Comparison of ENCODE assay signal across 33 cellular contexts in the genomic region with DNA sequence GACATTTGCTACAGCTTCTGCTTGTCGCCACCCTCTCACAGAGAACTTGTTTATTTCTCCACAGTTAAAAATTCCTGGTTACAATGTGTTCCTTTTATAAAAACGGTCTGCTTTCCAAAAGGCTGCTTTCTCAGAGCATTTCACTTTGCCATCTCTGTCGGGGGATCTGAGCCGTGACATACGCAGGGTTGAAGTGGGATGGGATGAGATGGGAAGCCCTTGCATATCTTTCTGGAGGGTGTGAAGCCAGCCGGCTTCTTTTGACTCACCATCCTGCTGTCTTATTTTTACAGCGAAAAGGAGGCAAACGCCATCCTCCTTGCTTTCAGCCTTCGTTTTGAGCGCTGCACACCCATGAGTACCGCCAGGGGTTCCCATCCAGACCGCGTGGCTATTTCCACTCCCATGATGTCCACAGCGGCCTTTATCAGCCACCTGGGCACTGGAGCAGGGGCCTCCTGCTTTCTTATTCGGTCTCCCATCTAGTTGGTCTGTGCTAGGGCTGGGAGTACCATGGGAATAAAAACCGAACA.
"Had no signal": no experiment of that assay in that cellular context is flagged by ENCODE, and none has a peak within 500 bp of the region (broad histone marks: within the 10 kb centered on the region; RNA-seq: fewer than 3 reads in every experiment).

No MANE protein-coding gene starts in this region.

- H3K27ac Mint-ChIP-seq: activated CD4-positive, alpha-beta memory T cell treated with anti-CD3 and anti-CD28 coated beads, Interleukin-2, amount 10 ng/mL, durations not matched to agents 7 days and 5 days; activated CD8-positive, alpha-beta memory T cell treated with anti-CD3 and anti-CD28 coated beads, Interleukin-2, amount 10 ng/mL, durations not matched to agents 7 days and 5 days; activated naive CD4-positive, alpha-beta T cell treated with anti-CD3 and anti-CD28 coated beads, Interleukin-2, amount 10 ng/mL, durations not matched to agents 7 days and 5 days; activated naive CD8-positive, alpha-beta T cell; activated naive CD8-positive, alpha-beta T cell treated with anti-CD3 and anti-CD28 coated beads, Interleukin-2, amount 50 U/mL, for 24 hours had no signal

- DNase-seq: activated CD4-positive, alpha-beta memory T cell treated with anti-CD3 and anti-CD28 coated beads, Interleukin-2, amount 10 ng/mL, durations not matched to agents 7 days and 5 days; activated CD4-positive, alpha-beta T cell treated with anti-CD3 and anti-CD28 coated beads for 1 hour; activated CD4-positive, alpha-beta T cell treated with anti-CD3 and anti-CD28 coated beads for 48 hours; activated CD4-positive, CD25-positive, alpha-beta regulatory T cell; activated CD8-positive, alpha-beta memory T cell treated with anti-CD3 and anti-CD28 coated beads for 24 hours; activated CD8-positive, alpha-beta memory T cell treated with anti-CD3 and anti-CD28 coated beads, Interleukin-2, amount 10 ng/mL, durations not matched to agents 7 days and 5 days; activated CD8-positive, alpha-beta memory T cell treated with anti-CD3 and anti-CD28 coated beads, Interleukin-2, amount 50 U/mL, for 48 hours; activated effector memory CD4-positive, alpha-beta T cell treated with Interleukin-2 at 50 U/mL for 16 hours; activated naive CD4-positive, alpha-beta T cell treated with anti-CD3 and anti-CD28 coated beads, Interleukin-2, amount 10 ng/mL, durations not matched to agents 7 days and 5 days; activated naive CD8-positive, alpha-beta T cell treated with anti-CD3 and anti-CD28 coated beads, Interleukin-2, amount 50 U/mL, for 24 hours; activated T-cell treated with anti-CD3 and anti-CD28 coated beads, Interleukin-2, amount 50 U/mL, for 48 hours; aorta; brain microvascular endothelial cell; NCI-H1092 treated with DMSO at 0.1 percent for 48 hours; NCI-H1417; NCI-H146; NCI-H187; NCI-H2029 treated with DMSO at 0.1 percent for 48 hours; NCI-H2107; NCI-H2171; NCI-H510A; NCI-H526; NCI-H748 treated with DMSO at 0.1 percent for 48 hours; NK-92 treated with Interleukin-12 subunit alpha and Interleukin-12 subunit beta, amount 100 ng/mL, for 24 hours; PC-9; SIG-M5; T1000; WERI-Rb-1 had no signal

- H2AFZ ChIP-seq: PC-9 had no signal

- H3K4me3 Mint-ChIP-seq: activated CD4-positive, alpha-beta memory T cell treated with anti-CD3 and anti-CD28 coated beads, Interleukin-2, amount 10 ng/mL, durations not matched to agents 7 days and 5 days; activated CD8-positive, alpha-beta memory T cell treated with anti-CD3 and anti-CD28 coated beads, Interleukin-2, amount 10 ng/mL, durations not matched to agents 7 days and 5 days; activated naive CD4-positive, alpha-beta T cell treated with anti-CD3 and anti-CD28 coated beads, Interleukin-2, amount 10 ng/mL, durations not matched to agents 7 days and 5 days; activated naive CD8-positive, alpha-beta T cell; activated naive CD8-positive, alpha-beta T cell treated with anti-CD3 and anti-CD28 coated beads, Interleukin-2, amount 50 U/mL, for 24 hours had no signal

- H3K4me1 Mint-ChIP-seq: activated CD4-positive, alpha-beta memory T cell treated with anti-CD3 and anti-CD28 coated beads, Interleukin-2, amount 10 ng/mL, durations not matched to agents 7 days and 5 days; activated CD8-positive, alpha-beta memory T cell treated with anti-CD3 and anti-CD28 coated beads, Interleukin-2, amount 10 ng/mL, durations not matched to agents 7 days and 5 days had no signal

- H3K9me3 Mint-ChIP-seq: activated CD4-positive, alpha-beta memory T cell treated with anti-CD3 and anti-CD28 coated beads, Interleukin-2, amount 10 ng/mL, durations not matched to agents 7 days and 5 days; activated naive CD4-positive, alpha-beta T cell treated with anti-CD3 and anti-CD28 coated beads, Interleukin-2, amount 10 ng/mL, durations not matched to agents 7 days and 5 days; activated naive CD8-positive, alpha-beta T cell treated with anti-CD3 and anti-CD28 coated beads, Interleukin-2, amount 50 U/mL, for 24 hours had no signal

- H3K27me3 Mint-ChIP-seq: activated naive CD8-positive, alpha-beta T cell treated with anti-CD3 and anti-CD28 coated beads, Interleukin-2, amount 50 U/mL, for 24 hours had no signal

- H3K4me3 ChIP-seq: K562, PC-9 had no signal

- H3K4me2 ChIP-seq: PC-9 had no signal

- H3K36me3 Mint-ChIP-seq: activated CD8-positive, alpha-beta memory T cell treated with anti-CD3 and anti-CD28 coated beads, Interleukin-2, amount 10 ng/mL, durations not matched to agents 7 days and 5 days; activated naive CD4-positive, alpha-beta T cell treated with anti-CD3 and anti-CD28 coated beads, Interleukin-2, amount 10 ng/mL, durations not matched to agents 7 days and 5 days; activated naive CD8-positive, alpha-beta T cell had no signal

- H3K27me3 ChIP-seq: brain microvascular endothelial cell had no signal

- H3K27ac ChIP-seq: brain microvascular endothelial cell, PC-9, RWPE1, WERI-Rb-1 had no signal

- FAIRE-seq: K562, RCC 7860 had no signal

- H3K36me3 ChIP-seq: brain microvascular endothelial cell, WERI-Rb-1 had no signal

- ATAC-seq: activated CD8-positive, alpha-beta memory T cell treated with anti-CD3 and anti-CD28 coated beads, Interleukin-2, amount 10 ng/mL, durations not matched to agents 7 days and 5 days; activated naive CD8-positive, alpha-beta T cell treated with anti-CD3 and anti-CD28 coated beads, Interleukin-2, amount 50 U/mL, for 24 hours; K562; Right ventricle myocardium inferior had no signal
